In the genomic region with DNA sequence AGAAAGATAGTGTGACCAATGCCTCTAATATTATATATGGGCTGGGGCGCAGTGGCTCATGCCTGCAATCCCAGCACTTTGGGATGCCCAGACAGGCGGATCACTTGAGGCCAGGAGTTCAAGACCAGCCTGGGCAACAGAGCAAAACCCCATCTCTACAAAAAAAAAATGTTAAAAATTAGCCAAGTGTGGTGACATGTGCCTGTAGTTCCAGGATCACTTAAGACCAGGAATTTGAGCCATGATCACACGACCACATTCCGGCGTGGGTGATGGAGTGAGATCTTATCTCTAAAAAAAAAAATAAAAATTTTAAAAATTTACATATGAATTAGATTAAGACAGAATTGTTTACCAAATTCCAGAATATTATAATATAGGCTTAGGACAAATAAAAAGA, we compare ENCODE assay signal across 19 cellular contexts.
"Had no signal": no experiment of that assay in that cellular context is flagged by ENCODE, and none has a peak within 500 bp of the region (broad histone marks: within the 10 kb centered on the region; RNA-seq: fewer than 3 reads in every experiment).

No MANE protein-coding gene starts in this region.

- H3K27me3 Mint-ChIP-seq: activated CD4-positive, alpha-beta memory T cell treated with anti-CD3 and anti-CD28 coated beads, Interleukin-2, amount 10 ng/mL, durations not matched to agents 7 days and 5 days had no signal

- H3K9me3 Mint-ChIP-seq: activated CD4-positive, alpha-beta memory T cell treated with anti-CD3 and anti-CD28 coated beads, Interleukin-2, amount 10 ng/mL, durations not matched to agents 7 days and 5 days; activated T-helper 2 cell treated with anti-CD3 and anti-CD28 coated beads, Interferon-gamma antibody, Interleukin-2, Interleukin-4, amounts not matched to agents 10 μg/mL and 5 μg/mL and 100 μg/mL, durations not matched to agents 14 hours and 24 hours and 36 hours; nephron; T-helper 2 cell treated with Interferon-gamma antibody and Interleukin-4, amounts not matched to agents 5 μg/mL and 100 μg/mL, for 36 hours had no signal

- H3K27ac ChIP-seq: ascending aorta, coronary artery, esophagus squamous epithelium, thyroid gland had no signal

- H3K9me3 ChIP-seq: ascending aorta, esophagus squamous epithelium, left lung, thyroid gland had no signal

- H3K27ac Mint-ChIP-seq: activated CD4-positive, alpha-beta memory T cell treated with anti-CD3 and anti-CD28 coated beads, Interleukin-2, amount 10 ng/mL, durations not matched to agents 7 days and 5 days; activated T-helper 2 cell treated with anti-CD3 and anti-CD28 coated beads, Interferon-gamma antibody, Interleukin-2, Interleukin-4, amounts not matched to agents 10 μg/mL and 5 μg/mL and 100 μg/mL, durations not matched to agents 14 hours and 24 hours and 36 hours; nephron had no signal

- H3K36me3 ChIP-seq: thyroid gland had no signal

- H3K4me1 ChIP-seq: thyroid gland had no signal

- H3K4me3 ChIP-seq: ascending aorta, coronary artery, esophagus squamous epithelium, left lung, thyroid gland had no signal

- H3K4me3 Mint-ChIP-seq: activated CD4-positive, alpha-beta memory T cell treated with anti-CD3 and anti-CD28 coated beads, Interleukin-2, amount 10 ng/mL, durations not matched to agents 7 days and 5 days; nephron; T-helper 2 cell treated with Interferon-gamma antibody and Interleukin-4, amounts not matched to agents 5 μg/mL and 100 μg/mL, for 36 hours had no signal

- H3K27me3 ChIP-seq: ascending aorta, esophagus squamous epithelium, left lung, thyroid gland had no signal

- DNase-seq: activated CD4-positive, alpha-beta memory T cell treated with anti-CD3 and anti-CD28 coated beads, Interleukin-2, amount 10 ng/mL, durations not matched to agents 7 days and 5 days; activated CD4-positive, alpha-beta T cell treated with anti-CD3 and anti-CD28 coated beads for 48 hours; activated naive CD4-positive, alpha-beta T cell treated with Interleukin-2 at 50 U/mL for 16 hours; activated T-cell treated with anti-CD3 and anti-CD28 coated beads, Interleukin-2, amount 50 U/mL, for 1 hour; esophagus squamous epithelium; left lung; mammary epithelial cell; midbrain; nucleus accumbens; posterior cingulate gyrus; retina; stimulated activated naive CD4-positive, alpha-beta T cell; SW 1271; thyroid gland had no signal
